ENCODE assay signal across 2 cellular contexts in genomic region chr19:9786342-9786741, GRCh38.
TF ChIP-seq lines count a peak whose summit lies in the region.

No MANE protein-coding gene starts in this region.

TF ChIP-seq in SK-N-SH, 30 proteins besides CTCF, POLR2A, EP300 and RAD21 (continued from another document):
- TF ChIP-seq ZBTB33 (IDR thresholded peaks at IDR 0.05; ENCODE audit: borderline replicate concordance, low read depth) (no peak), SMC3 (IDR thresholded peaks at IDR 0.05; ENCODE audit: low read depth, low read length) (no peak), IRF3 (IDR thresholded peaks at IDR 0.05; ENCODE audit: low read depth, low read length) (no peak), REST (IDR thresholded peaks at IDR 0.05; ENCODE audit: low read depth, low read length) (no peak), GABPA (IDR thresholded peaks at IDR 0.05; ENCODE audit: low read depth) (no peak), RXRA (IDR thresholded peaks at IDR 0.05; ENCODE audit: borderline replicate concordance, low read depth) (no peak)

TF ChIP-seq in SK-N-SH treated with all-trans-retinoic acid at 6 μM for 48 hours, 23 proteins besides CTCF, POLR2A, EP300 and RAD21 (continued from another document):
- TF ChIP-seq ARNTL (CRISPR knock-in tag; IDR thresholded peaks at IDR 0.05; ENCODE audit: borderline replicate concordance, low read depth) (no peak), OSR1 (CRISPR knock-in tag; IDR thresholded peaks at IDR 0.05) (no peak), PATZ1 (CRISPR knock-in tag; IDR thresholded peaks at IDR 0.05; ENCODE audit: borderline replicate concordance) (no peak), CREB5 (CRISPR knock-in tag; IDR thresholded peaks at IDR 0.05; ENCODE audit: low read depth) (no peak), ZFP3 (CRISPR knock-in tag; IDR thresholded peaks at IDR 0.05) (no peak)
